Comparison of ENCODE assay signal across 8 cellular contexts in the genomic region with DNA sequence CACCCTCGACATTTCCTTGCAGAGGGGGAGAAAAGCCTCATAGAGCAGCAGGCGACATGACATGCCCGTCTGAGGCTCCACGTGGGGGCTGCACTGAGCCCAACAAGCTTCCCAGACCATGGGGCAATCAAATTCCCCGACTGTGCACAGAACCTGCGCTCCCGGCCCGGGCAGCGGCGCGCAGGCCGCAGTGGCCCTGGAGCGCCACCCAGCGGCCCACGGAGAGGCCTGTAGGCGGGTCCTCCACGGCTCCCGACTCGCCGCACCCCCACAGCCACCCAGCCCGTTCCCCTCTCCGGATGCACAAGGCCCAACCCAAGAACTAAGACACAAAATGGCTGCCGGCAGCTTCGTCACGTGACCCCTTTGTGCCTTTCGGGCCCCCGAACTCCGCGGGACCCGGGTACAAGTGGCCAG.
DNase-seq lines count a peak whose midpoint lies in the region; ATAC-seq and TF ChIP-seq lines count a peak whose summit lies in the region.

No MANE protein-coding gene starts in this region.

- peak; percentile 81 for TF ChIP-seq CTCF in WERI-Rb-1 (IDR thresholded peaks at IDR 0.05; ENCODE audit: low read depth, low read length)

- H3K4me3 ChIP-seq in WERI-Rb-1 (ENCODE audit: low read depth, low read length): peak overlapping the region; percentile 57

- H3K9me3 ChIP-seq in WERI-Rb-1 (ENCODE audit: severe bottlenecking): no peaks in the 10 kb centered on the region

- DNase-seq in AG08396 (ENCODE audit: low spot score) (peak; percentile 98), NCI-H2171 treated with DMSO at 0.1 percent for 48 hours (lab: John Stamatoyannopoulos, UW) (peak; percentile 87), WERI-Rb-1 (peak; percentile 91), iris pigment epithelial cell (ENCODE audit: low read depth) (peak; percentile 96)
- peak; percentile 97 for DNase-seq in central memory CD4-positive, alpha-beta T cell
- peak; percentile 89 to 91 for DNase-seq in stimulated activated CD4-positive, alpha-beta T cell treated with anti-CD3 and anti-CD28 coated beads, Interleukin-12 subunit alpha, Interleukin-12 subunit beta, amount 100 ng/mL, for 24 hours (ENCODE audit: low read depth in 2 of 2)

- no peaks in the 10 kb centered on the region for H3K27me3 ChIP-seq in WERI-Rb-1 (ENCODE audit: insufficient read depth, low read depth, severe bottlenecking)

- ATAC-seq in GM18870 (IDR thresholded peaks at IDR 0.05; ENCODE audit: unreplicated experiment) (peak; percentile 65), HG03135 (IDR thresholded peaks at IDR 0.05; ENCODE audit: unreplicated experiment) (peak; percentile 79)

- H3K27ac ChIP-seq in WERI-Rb-1: peak overlapping the region; percentile 100

- peaks cover 12% of the 10 kb centered on the region for H3K36me3 ChIP-seq in WERI-Rb-1

Comparison
In these comparisons a context has a peak if more than half of its experiments do, and no peak if none do; other contexts are left out.
1. Peak in every context shown above with its lines: DNase-seq, ATAC-seq, H3K4me3 ChIP-seq and H3K27ac ChIP-seq.